Comparison of ENCODE assay signal across 15 cellular contexts in genomic region chr2:32739679-32740078, GRCh38.
"Had no signal": no experiment of that assay in that cellular context is flagged by ENCODE, and none has a peak within 500 bp of the region (broad histone marks: within the 10 kb centered on the region; RNA-seq: fewer than 3 reads in every experiment).

No MANE protein-coding gene starts in this region.

- H3K27ac ChIP-seq: esophagus squamous epithelium, foreskin keratinocyte, right atrium auricular region had no signal

- H3K4me2 ChIP-seq: smooth muscle cell had no signal

- H3K4me1 ChIP-seq: esophagus squamous epithelium, foreskin keratinocyte had no signal

- H3K27ac Mint-ChIP-seq: dendritic cell treated with granulocyte-macrophage colony-stimulating factor and Interleukin-4, amounts not matched to agents 40 ng/mL and 50 ng/mL, for 4 days; natural killer cell had no signal

- H3K4me1 Mint-ChIP-seq: neural crest cell had no signal

- H3K4me3 ChIP-seq: esophagus squamous epithelium, mucosa of descending colon, right atrium auricular region, smooth muscle cell had no signal

- H3K9me3 ChIP-seq: esophagus squamous epithelium, mucosa of descending colon, right atrium auricular region had no signal

- H3K4me3 Mint-ChIP-seq: dendritic cell treated with granulocyte-macrophage colony-stimulating factor and Interleukin-4, amounts not matched to agents 40 ng/mL and 50 ng/mL, for 4 days; natural killer cell; neural crest cell had no signal

- ATAC-seq: foreskin keratinocyte, left cardiac atrium, mucosa of descending colon, natural killer cell had no signal

- H3K27me3 ChIP-seq: esophagus squamous epithelium, foreskin keratinocyte, right atrium auricular region had no signal

- H3K36me3 ChIP-seq: right atrium auricular region had no signal

- H3K9me3 Mint-ChIP-seq: dendritic cell treated with granulocyte-macrophage colony-stimulating factor and Interleukin-4, amounts not matched to agents 40 ng/mL and 50 ng/mL, for 4 days; natural killer cell; neural crest cell had no signal

- FAIRE-seq: colon, kidney had no signal

- H3K27me3 Mint-ChIP-seq: dendritic cell treated with granulocyte-macrophage colony-stimulating factor and Interleukin-4, amounts not matched to agents 40 ng/mL and 50 ng/mL, for 4 days had no signal

- DNase-seq: esophagus squamous epithelium; foreskin keratinocyte; kidney; left cardiac atrium; mucosa of descending colon; natural killer cell; posterior cingulate gyrus; stimulated activated CD4-positive, alpha-beta T cell treated with anti-CD3 and anti-CD28 coated beads, Interleukin-2, amount 100 ng/mL, for 48 hours; stimulated activated naive CD4-positive, alpha-beta T cell treated with Interleukin-2 at 50 U/mL for 16 hours; trophoblast cell had no signal
